Comparison of ENCODE assay signal across 16 cellular contexts in genomic region chrX:134632386-134632785, GRCh38. TPM values are rescaled to one million over a fixed set of nuclear protein-coding genes. Genes with fewer than 3 reads are reported as not detected.
DNase-seq lines count a peak whose midpoint lies in the region; ATAC-seq and TF ChIP-seq lines count a peak whose summit lies in the region.
"Had no signal": no experiment of that assay in that cellular context is flagged by ENCODE, and none has a peak within 500 bp of the region (broad histone marks: within the 10 kb centered on the region; RNA-seq: fewer than 3 reads in every experiment).

No MANE protein-coding gene starts in this region.

- no peaks in the 10 kb centered on the region for H4K20me1 ChIP-seq in smooth muscle cell (ENCODE audit: low read depth)

- peak overlapping the region; percentile 4 for H3K27ac ChIP-seq in smooth muscle cell (ENCODE audit: low read depth)
- H3K27ac ChIP-seq: BLaER1 had no signal

- H3F3A ChIP-seq in smooth muscle cell (ENCODE audit: low read depth), result peaks cover 5% of the 10 kb centered on the region

- no peaks in the 10 kb centered on the region for H3K36me3 Mint-ChIP-seq in brain
- H3K36me3 Mint-ChIP-seq in glutamatergic neuron (ENCODE audit: unreplicated experiment), result no peaks in the 10 kb centered on the region
- H3K36me3 Mint-ChIP-seq: CD4-positive, alpha-beta memory T cell had no signal

- H3K27me3 Mint-ChIP-seq in brain (no peaks in the 10 kb centered on the region), glutamatergic neuron (ENCODE audit: unreplicated experiment) (peaks cover 5% of the 10 kb centered on the region)

- H3K4me2 ChIP-seq in smooth muscle cell, result no peak overlapping the region
- H3K4me2 ChIP-seq: BLaER1 had no signal

- no peaks in the 10 kb centered on the region for H3K79me2 ChIP-seq in smooth muscle cell (ENCODE audit: low read depth)

- H3K9me3 ChIP-seq in smooth muscle cell (replicated peaks; ENCODE audit: low read depth), result no peaks in the 10 kb centered on the region
- H3K9me3 ChIP-seq: BLaER1 had no signal

- H3K4me1 Mint-ChIP-seq in brain (peaks cover 33% of the 10 kb centered on the region), glutamatergic neuron (ENCODE audit: low read depth, unreplicated experiment) (peaks cover 12% of the 10 kb centered on the region)
- H3K4me1 Mint-ChIP-seq: CD4-positive, alpha-beta memory T cell; H9 had no signal

- H3K27me3 ChIP-seq in smooth muscle cell (ENCODE audit: low read depth), result no peaks in the 10 kb centered on the region

- H3K4me3 Mint-ChIP-seq in brain (no peak overlapping the region), glutamatergic neuron (ENCODE audit: unreplicated experiment) (no peak overlapping the region)
- H3K4me3 Mint-ChIP-seq: CD4-positive, alpha-beta memory T cell; H9 had no signal

- 52% methylated on average over 3 of the region's 3 CpGs for WGBS in smooth muscle cell (ENCODE audit: low lambda C conversion rate)

- no peak for TF ChIP-seq CTCF in brain (conservative IDR thresholded peaks at IDR 0.05)
- no peak for TF ChIP-seq CTCF in glutamatergic neuron (IDR thresholded peaks at IDR 0.05; ENCODE audit: partially characterized antibody, unreplicated experiment)
- no peak for TF ChIP-seq CTCF in smooth muscle cell (IDR thresholded peaks at IDR 0.05; ENCODE audit: borderline replicate concordance, insufficient read depth, poor library complexity, severe bottlenecking)

- peak overlapping the region in 3 of 5 experiments; percentile 4 to 55 (median 14) for H3K27ac Mint-ChIP-seq in brain
- peak overlapping the region; percentile 56 for H3K27ac Mint-ChIP-seq in glutamatergic neuron (ENCODE audit: unreplicated experiment)
- H3K27ac Mint-ChIP-seq: CD4-positive, alpha-beta memory T cell had no signal

- H3K9me3 Mint-ChIP-seq in brain (peaks cover 0 to 15% (median 0%) of the 10 kb centered on the region in 5 experiments), glutamatergic neuron (ENCODE audit: unreplicated experiment) (peaks cover 2% of the 10 kb centered on the region)
- H3K9me3 Mint-ChIP-seq: CD4-positive, alpha-beta memory T cell had no signal

- H3K4me1 ChIP-seq in smooth muscle cell (ENCODE audit: low read depth), result no peaks in the 10 kb centered on the region
- H3K4me1 ChIP-seq: BLaER1 had no signal

- no peak overlapping the region for H2AFZ ChIP-seq in smooth muscle cell (ENCODE audit: low read depth)

- H3K36me3 ChIP-seq in smooth muscle cell (ENCODE audit: low read depth), result no peaks in the 10 kb centered on the region
- H3K36me3 ChIP-seq: BLaER1 had no signal

- DNase-seq in NCI-H82 (lab: John Stamatoyannopoulos, UW) (peak; percentile 46), NCI-H82 treated with DMSO at 0.1 percent for 48 hours (lab: John Stamatoyannopoulos, UW; ENCODE audit: unreplicated experiment) (no peak), glutamatergic neuron (no peak), smooth muscle cell (lab: John Stamatoyannopoulos, UW; ENCODE audit: unreplicated experiment) (no peak), NOMO-1 (lab: John Stamatoyannopoulos, UW; ENCODE audit: unreplicated experiment in 2 of 2) (no peak)
- no peak for DNase-seq in activated CD4-positive, alpha-beta T cell treated with anti-CD3 and anti-CD28 coated beads for 1 hour
- DNase-seq: CD4-positive, alpha-beta memory T cell; DMS79; H9; Kasumi-1; NCI-H2081; NCI-H446; NCI-H526 treated with DMSO at 0.1 percent for 48 hours had no signal

- no peak overlapping the region for H3K4me3 ChIP-seq in smooth muscle cell
- H3K4me3 ChIP-seq: BLaER1 had no signal

- ATAC-seq in HG03139 (IDR thresholded peaks at IDR 0.05; ENCODE audit: unreplicated experiment), result no peak

- H3K9ac ChIP-seq in smooth muscle cell (ENCODE audit: low read depth), result no peak overlapping the region
- H3K9ac ChIP-seq: BLaER1 had no signal

RNA-seq across cellular contexts. Expression of gene PLAC1, which starts 25.9 kb away (rescaled TPM):
- polyA plus RNA-seq in brain (ENCODE audit: insufficient read depth, low read depth, low replicate concordance) (not detected), smooth muscle cell (1.1 TPM in 2 replicates)
- total RNA-seq in glutamatergic neuron (ENCODE audit: unreplicated experiment) (not detected), smooth muscle cell (0.31 and 1.0 TPM in 2 replicates)
- total RNA-seq: CD4-positive, alpha-beta memory T cell had no signal
- polyA plus RNA-seq: CD4-positive, alpha-beta memory T cell had no signal
